ENCODE assay signal across 8 cellular contexts in genomic region chr2:18387479-18388206, GRCh38.
DNase-seq lines count a peak whose midpoint lies in the region; ATAC-seq and TF ChIP-seq lines count a peak whose summit lies in the region.

No MANE protein-coding gene starts in this region.

- no peak overlapping the region for H3K23ac ChIP-seq in neuronal stem cell (ENCODE audit: low read depth, low read length, poor library complexity)

- H3K27me3 ChIP-seq in OCI-LY3 (ENCODE audit: low read depth, low read length) (peaks cover 7% of the 10 kb centered on the region; the same call in 1 of the 2 replicates), neuronal stem cell (ENCODE audit: control insufficient read depth in 3 of 3, insufficient read depth in 3 of 3, low read depth in 1 of 3, low read length in 3 of 3) (peaks cover 0 to under 1% (median 0%) of the 10 kb centered on the region in 3 experiments), suprapubic skin (no peaks in the 10 kb centered on the region)

- H3K27me3 Mint-ChIP-seq in activated T-cell treated with anti-CD3 and anti-CD28 coated beads, Interleukin-2, amount 50 U/mL, for 4 hours (ENCODE audit: low read depth): peaks cover 5% of the 10 kb centered on the region

- no peak overlapping the region for H3K4me3 ChIP-seq in OCI-LY3 (ENCODE audit: low read length)
- no peak overlapping the region for H3K4me3 ChIP-seq in fibroblast of the aortic adventitia (ENCODE audit: low read depth, low read length)
- H3K4me3 ChIP-seq in neuronal stem cell (ENCODE audit: low read length in 2 of 2): no peak overlapping the region
- H3K4me3 ChIP-seq in suprapubic skin: no peak overlapping the region

- H4K20me1 ChIP-seq in OCI-LY3 (ENCODE audit: insufficient read depth, low read length): no peaks in the 10 kb centered on the region

- H2BK15ac ChIP-seq in neuronal stem cell (ENCODE audit: low read length): no peak overlapping the region

- H3K18ac ChIP-seq in neuronal stem cell (ENCODE audit: low read length): no peak overlapping the region

- DNase-seq in DMS153 treated with DMSO at 0.1 percent for 48 hours (lab: John Stamatoyannopoulos, UW; ENCODE audit: unreplicated experiment) (peak; percentile 62), HT1080 (ENCODE audit: low read depth) (peak; percentile 79), fibroblast of the aortic adventitia (ENCODE audit: low read depth) (peak; percentile 90), neuronal stem cell (ENCODE audit: low spot score) (peak; percentile 77), suprapubic skin (ENCODE audit: low spot score in 2 of 2) (peak; percentile 83 to 87)
- peak; percentile 56 for DNase-seq in activated T-cell treated with anti-CD3 and anti-CD28 coated beads, Interleukin-2, amount 50 U/mL, for 4 hours

- H2BK12ac ChIP-seq in neuronal stem cell (ENCODE audit: low read length): no peak overlapping the region

- no peak for TF ChIP-seq POLR2A in suprapubic skin (IDR thresholded peaks at IDR 0.05)

- no peak overlapping the region for H2AFZ ChIP-seq in OCI-LY3 (ENCODE audit: low read depth, low read length)
- H2AFZ ChIP-seq in neuronal stem cell (ENCODE audit: low read length): peak overlapping the region; percentile 33

- H3K4me1 Mint-ChIP-seq in activated T-cell treated with anti-CD3 and anti-CD28 coated beads, Interleukin-2, amount 50 U/mL, for 4 hours (ENCODE audit: low read depth): no peaks in the 10 kb centered on the region

- no peak overlapping the region for H4K8ac ChIP-seq in neuronal stem cell (ENCODE audit: low read depth, low read length)

- H3K9ac ChIP-seq in OCI-LY3 (ENCODE audit: low read length): no peak overlapping the region
- no peak overlapping the region for H3K9ac ChIP-seq in neuronal stem cell (ENCODE audit: low read depth, low read length, poor library complexity)

- no peak overlapping the region for H3K4me3 Mint-ChIP-seq in activated T-cell treated with anti-CD3 and anti-CD28 coated beads, Interleukin-2, amount 50 U/mL, for 4 hours

- no peak overlapping the region for H2BK5ac ChIP-seq in neuronal stem cell (ENCODE audit: low read length)

- no peak overlapping the region for H3K4me2 ChIP-seq in OCI-LY3 (ENCODE audit: low read length)
- no peak overlapping the region for H3K4me2 ChIP-seq in neuronal stem cell (ENCODE audit: insufficient read depth, low read length, poor library complexity, severe bottlenecking)

- H3K79me2 ChIP-seq in OCI-LY3 (ENCODE audit: low read length): no peaks in the 10 kb centered on the region

- H3K4ac ChIP-seq in neuronal stem cell (ENCODE audit: low read length): no peak overlapping the region

- no peak for TF ChIP-seq EP300 in suprapubic skin (IDR thresholded peaks at IDR 0.05)

- H4K91ac ChIP-seq in neuronal stem cell (ENCODE audit: low read depth, low read length, poor library complexity): no peak overlapping the region

- TF ChIP-seq CTCF in OCI-LY3 (IDR thresholded peaks at IDR 0.05; ENCODE audit: low read depth, low read length) (peak; percentile 82), fibroblast of the aortic adventitia (IDR thresholded peaks at IDR 0.05; ENCODE audit: insufficient read depth, low read length) (peak; percentile 98), suprapubic skin (IDR thresholded peaks at IDR 0.05) (peak; percentile 74 to 94)

- no peaks in the 10 kb centered on the region for H3K9me3 Mint-ChIP-seq in activated T-cell treated with anti-CD3 and anti-CD28 coated beads, Interleukin-2, amount 50 U/mL, for 4 hours

- H2AK5ac ChIP-seq in neuronal stem cell (ENCODE audit: low read depth, low read length): no peak overlapping the region

- no peaks in the 10 kb centered on the region for H3K9me3 ChIP-seq in OCI-LY3 (ENCODE audit: insufficient read depth, low read length)
- no peaks in the 10 kb centered on the region for H3K9me3 ChIP-seq in neuronal stem cell (replicated peaks in 1 of 2; ENCODE audit: control insufficient read depth in 2 of 2, insufficient read depth in 1 of 2, low read depth in 1 of 2, low read length in 2 of 2)
- no peaks in the 10 kb centered on the region for H3K9me3 ChIP-seq in suprapubic skin

- H3K79me1 ChIP-seq in neuronal stem cell (ENCODE audit: low read depth, low read length): no peaks in the 10 kb centered on the region

- H3K27ac ChIP-seq in OCI-LY3 (ENCODE audit: low read length): no peak overlapping the region
- no peak overlapping the region for H3K27ac ChIP-seq in neuronal stem cell (replicated peaks; ENCODE audit: low read length)
- no peak overlapping the region for H3K27ac ChIP-seq in suprapubic skin

- H3K4me1 ChIP-seq in OCI-LY3 (ENCODE audit: low read length) (no peaks in the 10 kb centered on the region), neuronal stem cell (ENCODE audit: control insufficient read depth in 2 of 2, insufficient read depth in 1 of 2, low read depth in 1 of 2, low read length in 2 of 2) (no peaks in the 10 kb centered on the region), suprapubic skin (no peaks in the 10 kb centered on the region)

- no CpG with 5 or more reads among the region's 15 CpGs for WGBS in neuronal stem cell (ENCODE audit: extremely low coverage in 2 of 2, insufficient read length in 2 of 2, insufficient replicate concordance in 1 of 2), 2 donors
- 55% methylated on average over 15 of the region's 15 CpGs for WGBS in suprapubic skin

- H3K14ac ChIP-seq in neuronal stem cell (ENCODE audit: low read length): no peak overlapping the region

- H3K36me3 ChIP-seq in OCI-LY3 (replicated peaks; ENCODE audit: low read depth, low read length): no peaks in the 10 kb centered on the region
- no peaks in the 10 kb centered on the region for H3K36me3 ChIP-seq in neuronal stem cell (replicated peaks in 1 of 2; ENCODE audit: control insufficient read depth in 2 of 2, insufficient read depth in 2 of 2, low read length in 2 of 2)
- no peaks in the 10 kb centered on the region for H3K36me3 ChIP-seq in suprapubic skin

- ATAC-seq in GM21515 (IDR thresholded peaks at IDR 0.05; ENCODE audit: unreplicated experiment): peak; percentile 94
- peak in 1 of 2 donors; percentile 57 for ATAC-seq in activated T-cell treated with anti-CD3 and anti-CD28 coated beads, Interleukin-2, amount 50 U/mL, for 4 hours

- H3K36me3 Mint-ChIP-seq in activated T-cell treated with anti-CD3 and anti-CD28 coated beads, Interleukin-2, amount 50 U/mL, for 4 hours (ENCODE audit: insufficient read depth): no peaks in the 10 kb centered on the region

- no peak overlapping the region for H2BK120ac ChIP-seq in neuronal stem cell (ENCODE audit: low read depth, low read length)
